ENCODE assay signal across 14 cellular contexts in genomic region chr22:45105281-45105700, GRCh38. TPM values are rescaled to one million over a fixed set of nuclear protein-coding genes. Genes with fewer than 3 reads are reported as not detected.
DNase-seq lines count a peak whose midpoint lies in the region; ATAC-seq and TF ChIP-seq lines count a peak whose summit lies in the region.
"Had no signal": no experiment of that assay in that cellular context is flagged by ENCODE, and none has a peak within 500 bp of the region (broad histone marks: within the 10 kb centered on the region; RNA-seq: fewer than 3 reads in every experiment).

No MANE protein-coding gene starts in this region.

- TF ChIP-seq CTCF in AG10803 (conservative IDR thresholded peaks at IDR 0.05; ENCODE audit: low read length): no peak

- ATAC-seq in left colon: peak; percentile 60
- no peak for ATAC-seq in HG03439 (IDR thresholded peaks at IDR 0.05; ENCODE audit: unreplicated experiment)
- ATAC-seq: SK-N-SH treated with all-trans-retinoic acid at 6 μM for 48 hours had no signal

- peak overlapping the region; percentile 49 for H3K4me3 ChIP-seq in AG10803 (ENCODE audit: low read length)
- H3K4me3 ChIP-seq: ovary had no signal

- intact Hi-C loops in left colon (cut with DNase I, micrococcal nuclease): no loop called here

- DNase-seq in AG10803 (ENCODE audit: low read depth) (peak; percentile 98), HS-5 (ENCODE audit: low read depth) (peak; percentile 90), RPMI8226 (peak; percentile 27), left colon (no peak)
- no peak for DNase-seq in stimulated activated naive CD4-positive, alpha-beta T cell treated with Interleukin-2 at 50 U/mL for 16 hours (lab: John Stamatoyannopoulos, UW)
- no peak for DNase-seq in activated CD8-positive, alpha-beta memory T cell treated with anti-CD3 and anti-CD28 coated beads for 24 hours
- no peak for DNase-seq in stimulated activated CD4-positive, alpha-beta T cell treated with anti-CD3 and anti-CD28 coated beads, Interleukin-1b, Interleukin-23, amount 100 ng/mL, for 48 hours
- DNase-seq: activated CD4-positive, alpha-beta memory T cell treated with anti-CD3 and anti-CD28 coated beads for 36 hours; H7; kidney; NCI-H2081; ovary had no signal

RNA-seq across cellular contexts. Expression of gene NUP50, which starts 58.4 kb away (rescaled TPM):
- total RNA-seq in left colon: 10 to 100 TPM; 56.4 to 65.9 TPM

Comparison
In these comparisons a context has a peak if more than half of its experiments do, and no peak if none do; other contexts are left out.
1. DNase-seq: peak in AG10803 (single experiment), HS-5 (single experiment) and RPMI8226 (single experiment); none in left colon (0 of 2), stimulated activated naive CD4-positive, alpha-beta T cell treated with Interleukin-2 at 50 U/mL for 16 hours (single experiment), activated CD8-positive, alpha-beta memory T cell treated with anti-CD3 and anti-CD28 coated beads for 24 hours (single experiment) and stimulated activated CD4-positive, alpha-beta T cell treated with anti-CD3 and anti-CD28 coated beads, Interleukin-1b, Interleukin-23, amount 100 ng/mL, for 48 hours (single experiment).